Comparison of ENCODE assay signal across 12 cellular contexts in genomic region chr5:102554728-102555127, GRCh38. TPM values are rescaled to one million over a fixed set of nuclear protein-coding genes. Genes with fewer than 3 reads are reported as not detected.
A peak's percentile ranks its signal among the peaks of the same experiment; 100 is the strongest.
DNase-seq lines count a peak whose midpoint lies in the region; ATAC-seq and TF ChIP-seq lines count a peak whose summit lies in the region.
"Had no signal": no experiment of that assay in that cellular context is flagged by ENCODE, and none has a peak within 500 bp of the region (broad histone marks: within the 10 kb centered on the region; RNA-seq: fewer than 3 reads in every experiment).

No MANE protein-coding gene starts in this region.

- peaks cover 0 to 2% of the 10 kb centered on the region in 2 donors for H3K36me3 Mint-ChIP-seq in CD14-positive monocyte

- peak; percentile 64 for ATAC-seq in GM18870 (IDR thresholded peaks at IDR 0.05; ENCODE audit: unreplicated experiment)
- ATAC-seq in GM19351 (IDR thresholded peaks at IDR 0.05; ENCODE audit: unreplicated experiment): no peak
- ATAC-seq in GM21447 (IDR thresholded peaks at IDR 0.05; ENCODE audit: unreplicated experiment): no peak
- ATAC-seq: activated T-helper 17 cell treated with anti-CD3 and anti-CD28 coated beads, Interleukin-2, amount 50 U/mL, for 72 hours had no signal

- peak; percentile 10 for DNase-seq in NCI-H1417 treated with DMSO at 0.1 percent for 48 hours (lab: John Stamatoyannopoulos, UW)
- DNase-seq in cardiac fibroblast (ENCODE audit: low read depth in 2 of 2): peak; percentile 24 to 41
- DNase-seq in activated T-cell treated with anti-CD3 and anti-CD28 coated beads for 4 hours: no peak
- no peak for DNase-seq in CD14-positive monocyte (ENCODE audit: low spot score)
- DNase-seq: effector CD8-positive, alpha-beta T cell had no signal

- no peak overlapping the region for H3K27ac ChIP-seq in 22Rv1
- H3K27ac ChIP-seq: HL-60 had no signal

- no peak overlapping the region for H3K4me3 ChIP-seq in cardiac fibroblast (replicated peaks in 1 of 2; ENCODE audit: low read depth in 2 of 2, low read length in 2 of 2)
- H3K4me3 ChIP-seq: lung had no signal

- peaks cover 6 to 14% (median 8%) of the 10 kb centered on the region in 7 donors for H3K9me3 Mint-ChIP-seq in CD14-positive monocyte

- H3K4me3 Mint-ChIP-seq in CD14-positive monocyte: no peak overlapping the region
- H3K4me3 Mint-ChIP-seq: activated T-helper 17 cell treated with anti-CD3 and anti-CD28 coated beads, Interleukin-2, amount 50 U/mL, for 72 hours had no signal

- H3K4me1 Mint-ChIP-seq in CD14-positive monocyte: no peaks in the 10 kb centered on the region
- H3K4me1 Mint-ChIP-seq: activated T-helper 17 cell treated with anti-CD3 and anti-CD28 coated beads, Interleukin-2, amount 50 U/mL, for 72 hours had no signal

- intact Hi-C loops in CD14-positive monocyte (cut with micrococcal nuclease): no loop called here

- peaks cover 0 to 2% (median 0%) of the 10 kb centered on the region in 3 donors for H3K27me3 Mint-ChIP-seq in CD14-positive monocyte (ENCODE audit: low read depth in 3 of 3)

- no peak overlapping the region for H3K27ac Mint-ChIP-seq in CD14-positive monocyte
- H3K27ac Mint-ChIP-seq: activated T-helper 17 cell treated with anti-CD3 and anti-CD28 coated beads, Interleukin-2, amount 50 U/mL, for 72 hours had no signal

- TF ChIP-seq CTCF in 22Rv1 (IDR thresholded peaks at IDR 0.05) (peak; percentile 42), cardiac fibroblast (IDR thresholded peaks at IDR 0.05; ENCODE audit: low read depth, low read length) (peak; percentile 24), CD14-positive monocyte (IDR thresholded peaks at IDR 0.05) (no peak)

RNA-seq across cellular contexts. Expression of gene SLCO6A1, which starts 55.9 kb away (rescaled TPM):
- polyA plus RNA-seq in CD14-positive monocyte: not detected
- polyA plus RNA-seq: lung had no signal

Comparison
In these comparisons a context has a peak if more than half of its experiments do, and no peak if none do; other contexts are left out.
1. DNase-seq: peak in NCI-H1417 treated with DMSO at 0.1 percent for 48 hours (single experiment) and cardiac fibroblast (2 of 2); none in activated T-cell treated with anti-CD3 and anti-CD28 coated beads for 4 hours (single experiment) and CD14-positive monocyte (single experiment).